ENCODE assay signal across 15 cellular contexts in the genomic region with DNA sequence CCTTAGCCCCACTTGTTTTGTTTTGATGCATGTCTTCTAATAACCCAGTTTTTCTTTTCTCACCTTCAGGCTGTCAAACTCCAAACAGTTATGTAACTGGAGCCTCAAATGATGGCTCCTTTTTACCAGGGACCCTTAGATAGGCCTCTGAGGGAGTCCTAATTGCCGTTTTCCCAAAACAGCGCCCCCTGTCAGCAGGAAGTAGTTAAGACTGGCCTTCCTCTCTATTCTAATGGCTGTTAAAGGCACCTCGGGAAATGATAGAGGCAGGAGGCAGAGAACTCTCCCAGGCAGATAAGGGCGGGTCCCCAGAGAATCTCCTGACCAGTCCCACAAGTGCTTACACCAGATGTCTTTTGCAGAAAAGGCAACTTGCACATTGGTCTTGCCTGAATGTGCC.
DNase-seq lines count a peak whose midpoint lies in the region; ATAC-seq and TF ChIP-seq lines count a peak whose summit lies in the region.
"Had no signal": no experiment of that assay in that cellular context is flagged by ENCODE, and none has a peak within 500 bp of the region (broad histone marks: within the 10 kb centered on the region; RNA-seq: fewer than 3 reads in every experiment).

No MANE protein-coding gene starts in this region.

- in situ Hi-C loops in GM13976 (cut with MboI; ENCODE audit: low sequenced_read_pairs, unreplicated experiment): no loop called here

- BruUV-seq in OCI-LY7 (replicated peaks; lab: Mats Ljungman, UMichigan): no TSS peak

- H3K4me3 ChIP-seq in DND-41 (ENCODE audit: low read depth in 1 of 2, low read length in 2 of 2) (no peak overlapping the region), OCI-LY7 (ENCODE audit: low read depth, low read length, poor library complexity, severe bottlenecking) (no peak overlapping the region), fibroblast of villous mesenchyme (ENCODE audit: low read depth, low read length) (no peak overlapping the region), upper lobe of left lung (no peak overlapping the region)
- H3K4me3 ChIP-seq: heart left ventricle, transverse colon had no signal

- TF ChIP-seq CTCF in DND-41 (IDR thresholded peaks at IDR 0.05; ENCODE audit: borderline replicate concordance, extremely low read depth, low read length, poor library complexity, severe bottlenecking) (peak; percentile 16), GM13976 (IDR thresholded peaks at IDR 0.05; ENCODE audit: borderline replicate concordance, control extremely low read depth, extremely low read depth, insufficient read depth, missing control alignments) (peak; percentile 10), OCI-LY7 (conservative IDR thresholded peaks at IDR 0.05; ENCODE audit: low read length) (peak; percentile 70), fibroblast of villous mesenchyme (IDR thresholded peaks at IDR 0.05; ENCODE audit: insufficient read depth, low read depth, low read length) (peak; percentile 21), upper lobe of left lung (IDR thresholded peaks at IDR 0.05) (no peak)

- CTCF ChIA-PET in OCI-LY7 (lab: Charles Lee; ENCODE audit: unreplicated experiment): no interaction called here

- ATAC-seq in DND-41 (ENCODE audit: insufficient read depth, low read depth) (no peak), HG02973 (IDR thresholded peaks at IDR 0.05; ENCODE audit: unreplicated experiment) (no peak), upper lobe of left lung (ENCODE audit: low FRiP score in 2 of 2) (no peak), HG03108 (IDR thresholded peaks at IDR 0.05; ENCODE audit: unreplicated experiment) (no peak)
- ATAC-seq: activated T-cell treated with anti-CD3 and anti-CD28 coated beads, Interleukin-2, amount 50 U/mL, for 4 hours; CD8-positive, alpha-beta T cell; heart left ventricle; naive thymus-derived CD4-positive, alpha-beta T cell; stimulated activated memory B cell treated with anti-CD40 and anti-IgM and Interleukin-4, amounts not matched to agents 10 μg/mL and 1 μg/mL and 100 μg/mL, for 72 hours had no signal

- DNase-seq in DND-41 (no peak), GM13976 (ENCODE audit: low spot score) (no peak), OCI-LY7 (ENCODE audit: low spot score) (no peak), fibroblast of villous mesenchyme (ENCODE audit: low read depth) (no peak), upper lobe of left lung (no peak)
- DNase-seq: activated CD4-positive, alpha-beta T cell treated with anti-CD3 and anti-CD28 coated beads, Interleukin-2, amount 50 U/mL, for 48 hours; activated T-cell treated with anti-CD3 and anti-CD28 coated beads, Interleukin-2, amount 50 U/mL, for 4 hours; CD8-positive, alpha-beta T cell; heart left ventricle; naive thymus-derived CD4-positive, alpha-beta T cell; NCI-H1105 treated with DMSO at 0.1 percent for 48 hours; transverse colon had no signal

- H3K9me2 ChIP-seq in OCI-LY7 (ENCODE audit: insufficient read depth, low read length): no peaks in the 10 kb centered on the region

- H3K27me3 ChIP-seq in DND-41 (ENCODE audit: insufficient read depth, low read length, poor library complexity) (no peaks in the 10 kb centered on the region), upper lobe of left lung (no peaks in the 10 kb centered on the region)
- H3K27me3 ChIP-seq: heart left ventricle, transverse colon had no signal

- POLR2A ChIA-PET in OCI-LY7 (lab: Charles Lee): no interaction called here

- WGBS in upper lobe of left lung, 2 donors: 66 to 69% methylated on average over 4 of the region's 4 CpGs

- intact Hi-C loops in OCI-LY7 (cut with micrococcal nuclease; ENCODE audit: unreplicated experiment): no loop called here

- TF ChIP-seq POLR2A in upper lobe of left lung (IDR thresholded peaks at IDR 0.05): no peak

- H3K4me1 ChIP-seq in DND-41 (ENCODE audit: insufficient read depth, low read length) (no peaks in the 10 kb centered on the region), OCI-LY7 (ENCODE audit: insufficient read depth, low read length, poor library complexity, severe bottlenecking) (no peaks in the 10 kb centered on the region), upper lobe of left lung (no peaks in the 10 kb centered on the region)
- H3K4me1 ChIP-seq: heart left ventricle, transverse colon had no signal

- H3K36me3 ChIP-seq in DND-41 (ENCODE audit: insufficient read depth, low read length) (no peaks in the 10 kb centered on the region), OCI-LY7 (ENCODE audit: insufficient read depth, low read length) (no peaks in the 10 kb centered on the region), upper lobe of left lung (no peaks in the 10 kb centered on the region)
- H3K36me3 ChIP-seq: heart left ventricle, transverse colon had no signal

- H3K4me2 ChIP-seq in DND-41 (ENCODE audit: insufficient read depth, low read length): no peak overlapping the region
- no peak overlapping the region for H3K4me2 ChIP-seq in OCI-LY7 (ENCODE audit: low read length)

- H2AFZ ChIP-seq in DND-41 (ENCODE audit: low read depth, low read length) (no peak overlapping the region), OCI-LY7 (ENCODE audit: low read length) (no peak overlapping the region)

- no peaks in the 10 kb centered on the region for H3K79me2 ChIP-seq in DND-41 (ENCODE audit: insufficient read depth, low read length)
- H3K79me2 ChIP-seq in OCI-LY7 (ENCODE audit: insufficient read depth, low read depth, low read length): no peaks in the 10 kb centered on the region

- H3K27ac ChIP-seq in DND-41 (ENCODE audit: low read length) (no peak overlapping the region), OCI-LY7 (ENCODE audit: low read depth, low read length, poor library complexity, severe bottlenecking) (no peak overlapping the region), upper lobe of left lung (no peak overlapping the region)
- H3K27ac ChIP-seq: heart left ventricle, transverse colon had no signal

- H3K9ac ChIP-seq in DND-41 (ENCODE audit: low read depth, low read length): no peak overlapping the region

- no peak for TF ChIP-seq EP300 in upper lobe of left lung (IDR thresholded peaks at IDR 0.05)

- H4K20me1 ChIP-seq in DND-41 (ENCODE audit: insufficient read depth, low read length): no peaks in the 10 kb centered on the region
- H4K20me1 ChIP-seq in OCI-LY7 (ENCODE audit: insufficient read depth, low read length): no peaks in the 10 kb centered on the region

- H3K9me3 ChIP-seq in DND-41 (ENCODE audit: insufficient read depth, low read length, severe bottlenecking) (no peaks in the 10 kb centered on the region), OCI-LY7 (ENCODE audit: low read length) (no peaks in the 10 kb centered on the region), upper lobe of left lung (peaks cover 0 to 5% (median 2%) of the 10 kb centered on the region in 4 donors)
- H3K9me3 ChIP-seq: transverse colon had no signal

Comparison
In these comparisons a context has a peak if more than half of its experiments do, and no peak if none do; other contexts are left out.
1. CTCF ChIP-seq: peak in DND-41 (single experiment), GM13976 (single experiment), OCI-LY7 (single experiment) and fibroblast of villous mesenchyme (single experiment); none in upper lobe of left lung (0 of 6).